ENCODE assay signal across 18 cellular contexts in the genomic region with DNA sequence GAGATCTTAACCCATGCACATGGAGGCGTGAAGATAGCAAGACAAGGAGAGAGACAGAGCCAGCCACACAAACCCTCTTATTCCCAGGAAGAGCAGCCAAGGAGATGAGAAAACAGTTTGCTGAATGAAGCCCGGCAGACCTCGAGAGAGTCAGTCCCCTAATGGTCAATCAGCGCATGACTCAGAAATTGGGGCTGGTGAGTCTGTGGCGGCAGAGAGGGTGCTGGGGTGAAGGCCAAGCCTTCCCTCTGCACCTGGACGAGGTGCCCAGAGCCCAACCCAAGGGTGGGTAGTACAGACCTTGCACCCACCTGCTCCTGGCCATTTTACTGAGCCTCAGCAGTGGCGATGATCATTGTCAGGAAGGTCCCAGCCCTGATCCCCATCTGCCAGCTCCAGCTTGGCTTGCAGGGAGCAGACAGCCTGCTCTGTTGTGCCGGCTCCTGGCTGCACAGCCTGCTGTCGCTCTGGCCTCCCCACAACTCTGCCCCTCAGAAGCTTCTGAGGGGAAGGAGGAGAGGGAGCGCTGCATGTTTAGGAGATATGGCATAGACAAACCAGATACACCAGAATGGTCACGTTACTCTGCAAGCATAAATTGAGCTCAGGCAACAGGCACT.
DNase-seq lines count a peak whose midpoint lies in the region; ATAC-seq, FAIRE-seq and TF ChIP-seq lines count a peak whose summit lies in the region.
"Had no signal": no experiment of that assay in that cellular context is flagged by ENCODE, and none has a peak within 500 bp of the region (broad histone marks: within the 10 kb centered on the region; RNA-seq: fewer than 3 reads in every experiment).

No MANE protein-coding gene starts in this region.

- H3K27ac ChIP-seq in breast epithelium (no peak overlapping the region), Panc1 (ENCODE audit: low read length) (no peak overlapping the region), endodermal cell (ENCODE audit: low read depth, low read length) (no peak overlapping the region), substantia nigra (ENCODE audit: low read depth, low read length, poor library complexity, severe bottlenecking) (peak overlapping the region; percentile 4), right cardiac atrium (ENCODE audit: low read length) (no peak overlapping the region)
- H3K27ac ChIP-seq: stomach had no signal

- H3K4me3 Mint-ChIP-seq in MCF 10A (ENCODE audit: unreplicated experiment) (no peak overlapping the region), endodermal cell (no peak overlapping the region)
- H3K4me3 Mint-ChIP-seq: activated CD8-positive, alpha-beta T cell treated with anti-CD3 and anti-CD28 coated beads, Interleukin-2, amount 10 ng/mL, durations not matched to agents 7 days and 5 days; activated naive CD8-positive, alpha-beta T cell; activated T-cell treated with anti-CD3 and anti-CD28 coated beads, Interleukin-2, amount 50 U/mL, for 72 hours; natural killer cell treated with Interleukin-12 subunit alpha and Interleukin-12 subunit beta and Interleukin-15 and Interleukin-18, amount 100 ng/mL, for 72 hours had no signal

- no peak for TF ChIP-seq POLR2A in breast epithelium (IDR thresholded peaks at IDR 0.05)

- H3K9ac ChIP-seq in endodermal cell (ENCODE audit: extremely low read depth, low read length, poor library complexity, severe bottlenecking), result no peak overlapping the region

- H3K4me1 Mint-ChIP-seq in MCF 10A (ENCODE audit: insufficient read depth, unreplicated experiment), result no peaks in the 10 kb centered on the region
- peaks cover 16% of the 10 kb centered on the region for H3K4me1 Mint-ChIP-seq in endodermal cell

- BruUV-seq in MCF 10A (replicated peaks; lab: Mats Ljungman, UMichigan), result no TSS peak
- BruUV-seq in Panc1 (replicated peaks; lab: Mats Ljungman, UMichigan), result no TSS peak

- POLR2A ChIA-PET in MCF 10A (lab: Yijun Ruan, JAX) (no interaction called here), Panc1 (lab: Charles Lee) (no interaction called here)

- H3K9me3 ChIP-seq in breast epithelium (no peaks in the 10 kb centered on the region), Panc1 (ENCODE audit: control insufficient read depth, insufficient read depth, low read depth, low read length) (no peaks in the 10 kb centered on the region), endodermal cell (ENCODE audit: control insufficient read depth, low read length) (no peaks in the 10 kb centered on the region), right cardiac atrium (ENCODE audit: control insufficient read depth, low read length) (no peaks in the 10 kb centered on the region)
- H3K9me3 ChIP-seq: stomach had no signal

- H3K9me3 Mint-ChIP-seq in MCF 10A (ENCODE audit: unreplicated experiment), result no peaks in the 10 kb centered on the region
- H3K9me3 Mint-ChIP-seq in endodermal cell, result no peaks in the 10 kb centered on the region
- H3K9me3 Mint-ChIP-seq: activated T-cell treated with anti-CD3 and anti-CD28 coated beads, Interleukin-2, amount 50 U/mL, for 72 hours; natural killer cell treated with Interleukin-12 subunit alpha and Interleukin-12 subunit beta and Interleukin-15 and Interleukin-18, amount 100 ng/mL, for 72 hours had no signal

- in situ Hi-C loops in Panc1 (cut with HindIII; ENCODE audit: low pct_unique_long_range_greater_than_20kb, low sequenced_read_pairs) (no loop called here), GM13976 (cut with MboI; ENCODE audit: low sequenced_read_pairs, unreplicated experiment) (no loop called here)

- TF ChIP-seq CTCF in MCF 10A (IDR thresholded peaks at IDR 0.05; ENCODE audit: unreplicated experiment), result no peak
- TF ChIP-seq CTCF in breast epithelium (IDR thresholded peaks at IDR 0.05), result no peak
- TF ChIP-seq CTCF in Panc1 (IDR thresholded peaks at IDR 0.05), result no peak
- TF ChIP-seq CTCF in endodermal cell (conservative IDR thresholded peaks at IDR 0.05), result peak; percentile 53
- TF ChIP-seq CTCF in GM13976 (IDR thresholded peaks at IDR 0.05; ENCODE audit: borderline replicate concordance, control extremely low read depth, extremely low read depth, insufficient read depth, missing control alignments), result no peak

- DNase-seq in MCF 10A (ENCODE audit: unreplicated experiment) (peak; percentile 7), breast epithelium (ENCODE audit: low spot score in 2 of 2) (no peak), Panc1 (ENCODE audit: low read depth, low spot score) (no peak), endodermal cell (peak; percentile 77), substantia nigra (lab: John Stamatoyannopoulos, UW) (peak in 3 of 49 donors; percentile 18 to 41 (median 28)), GM13976 (ENCODE audit: low spot score) (no peak), urothelium cell line (ENCODE audit: low spot score) (no peak), right cardiac atrium (no peak)
- DNase-seq: activated CD8-positive, alpha-beta T cell treated with anti-CD3 and anti-CD28 coated beads, Interleukin-2, amount 10 ng/mL, durations not matched to agents 7 days and 5 days; activated T-cell treated with anti-CD3 and anti-CD28 coated beads, Interleukin-2, amount 50 U/mL, for 72 hours; DND-41; effector CD8-positive, alpha-beta T cell; NCI-H1930; NCI-H526 treated with DMSO at 0.1 percent for 48 hours; stomach had no signal

- H3K4me1 ChIP-seq in breast epithelium, result no peaks in the 10 kb centered on the region
- no peaks in the 10 kb centered on the region for H3K4me1 ChIP-seq in Panc1 (ENCODE audit: control insufficient read depth, insufficient read depth, low read length)
- peaks cover 11% of the 10 kb centered on the region for H3K4me1 ChIP-seq in endodermal cell (ENCODE audit: control insufficient read depth, insufficient read depth, low read length)
- H3K4me1 ChIP-seq in right cardiac atrium (ENCODE audit: control insufficient read depth, insufficient read depth, low read length), result no peaks in the 10 kb centered on the region

- H3K27me3 Mint-ChIP-seq in MCF 10A (ENCODE audit: insufficient read depth, unreplicated experiment), result peaks cover 36% of the 10 kb centered on the region
- peaks cover 3% of the 10 kb centered on the region for H3K27me3 Mint-ChIP-seq in endodermal cell (ENCODE audit: insufficient read depth)
- H3K27me3 Mint-ChIP-seq: activated naive CD8-positive, alpha-beta T cell had no signal

- H3K36me3 Mint-ChIP-seq in MCF 10A (ENCODE audit: insufficient read depth, unreplicated experiment), result no peaks in the 10 kb centered on the region
- no peaks in the 10 kb centered on the region for H3K36me3 Mint-ChIP-seq in endodermal cell (ENCODE audit: low read depth)
- H3K36me3 Mint-ChIP-seq: activated naive CD8-positive, alpha-beta T cell; natural killer cell treated with Interleukin-12 subunit alpha and Interleukin-12 subunit beta and Interleukin-15 and Interleukin-18, amount 100 ng/mL, for 72 hours had no signal

- 79 to 82% methylated on average over 10 to 11 of the region's 11 CpGs for WGBS in endodermal cell (ENCODE audit: insufficient coverage in 1 of 2, insufficient read length in 1 of 2), 2 experiments
- WGBS in right cardiac atrium, result 76% methylated on average over 11 of the region's 11 CpGs

- intact Hi-C loops in MCF 10A (cut with micrococcal nuclease), result no loop called here
- intact Hi-C loops in breast epithelium (cut with DNase I; ENCODE audit: low total_unique reads), result no loop called here
- intact Hi-C loops in Panc1 (cut with micrococcal nuclease; ENCODE audit: unreplicated experiment), result no loop called here
- intact Hi-C loops in right cardiac atrium (cut with DNase I), result no loop called here

- CTCF ChIA-PET in MCF 10A (lab: Yijun Ruan, JAX), result no interaction called here
- CTCF ChIA-PET in Panc1 (lab: Charles Lee), result no interaction called here

- ATAC-seq in Panc1 (peak; percentile 57), right cardiac atrium (no peak)
- ATAC-seq: activated CD8-positive, alpha-beta T cell treated with anti-CD3 and anti-CD28 coated beads, Interleukin-2, amount 10 ng/mL, durations not matched to agents 7 days and 5 days; activated T-cell treated with anti-CD3 and anti-CD28 coated beads, Interleukin-2, amount 50 U/mL, for 72 hours had no signal

- H3K27ac Mint-ChIP-seq in MCF 10A (ENCODE audit: low read depth, unreplicated experiment) (no peak overlapping the region), endodermal cell (no peak overlapping the region)
- H3K27ac Mint-ChIP-seq: activated CD8-positive, alpha-beta T cell treated with anti-CD3 and anti-CD28 coated beads, Interleukin-2, amount 10 ng/mL, durations not matched to agents 7 days and 5 days; activated naive CD8-positive, alpha-beta T cell; activated T-cell treated with anti-CD3 and anti-CD28 coated beads, Interleukin-2, amount 50 U/mL, for 72 hours; natural killer cell treated with Interleukin-12 subunit alpha and Interleukin-12 subunit beta and Interleukin-15 and Interleukin-18, amount 100 ng/mL, for 72 hours had no signal

- FAIRE-seq in urothelium cell line (lab: Jason Lieb, UNC), result no peak
- FAIRE-seq: bronchial epithelial cell had no signal

- H3K4me3 ChIP-seq in breast epithelium (no peak overlapping the region), Panc1 (ENCODE audit: low read depth in 2 of 2, low read length in 2 of 2) (no peak overlapping the region), endodermal cell (ENCODE audit: low read length) (no peak overlapping the region), right cardiac atrium (ENCODE audit: low read length) (no peak overlapping the region)
- H3K4me3 ChIP-seq: stomach had no signal

- H3K36me3 ChIP-seq in breast epithelium, result no peaks in the 10 kb centered on the region
- H3K36me3 ChIP-seq in Panc1 (ENCODE audit: control insufficient read depth, insufficient read depth, low read length), result no peaks in the 10 kb centered on the region
- H3K36me3 ChIP-seq in endodermal cell (ENCODE audit: control insufficient read depth, insufficient read depth, low read length), result no peaks in the 10 kb centered on the region
- H3K36me3 ChIP-seq: stomach had no signal

- H3K27me3 ChIP-seq in breast epithelium, result no peaks in the 10 kb centered on the region
- H3K27me3 ChIP-seq in Panc1 (ENCODE audit: control insufficient read depth, insufficient read depth, low read length), result 0 out of 2 replicates have a peak, but pooled peaks cover 3% of the 10 kb centered on the region
- H3K27me3 ChIP-seq in endodermal cell (ENCODE audit: control insufficient read depth, insufficient read depth, low read length, poor library complexity, severe bottlenecking), result no peaks in the 10 kb centered on the region
- no peaks in the 10 kb centered on the region for H3K27me3 ChIP-seq in right cardiac atrium (ENCODE audit: control insufficient read depth, insufficient read depth)
- H3K27me3 ChIP-seq: stomach had no signal

Comparison
In these comparisons a context has a peak if more than half of its experiments do, and no peak if none do; other contexts are left out.
1. DNase-seq: peak in MCF 10A (single experiment) and endodermal cell (single experiment); none in breast epithelium (0 of 2), Panc1 (single experiment), GM13976 (single experiment), urothelium cell line (single experiment) and right cardiac atrium (0 of 3).